In genomic region chr1:155745284-155746228, GRCh38 we compare ENCODE assay signal across 1 cellular context.
TF ChIP-seq lines count a peak whose summit lies in the region.

No MANE protein-coding gene starts in this region.

TF ChIP-seq in HEK293, 187 proteins besides CTCF, POLR2A, EP300 and RAD21 (continued from another document):
- TF ChIP-seq PATZ1 (tag by site-specific recombination; IDR thresholded peaks at IDR 0.05) (peak; percentile 64), KLF7 (tag by site-specific recombination; IDR thresholded peaks at IDR 0.05; ENCODE audit: borderline replicate concordance) (0 out of 2 replicates have a peak, but pooled peaks have one; percentile 24), ZFHX2 (tag by site-specific recombination; conservative IDR thresholded peaks at IDR 0.05) (peak; percentile 15; the same call in 1 of the 2 replicates), IKZF3 (tag by site-specific recombination; IDR thresholded peaks at IDR 0.05) (peak; percentile 98), ZNF394 (tag by site-specific recombination; IDR thresholded peaks at IDR 0.05; ENCODE audit: borderline replicate concordance) (peak; percentile 69; the same call in 1 of the 2 replicates), ZNF561 (tag by site-specific recombination; IDR thresholded peaks at IDR 0.05; ENCODE audit: borderline replicate concordance) (peak; percentile 79; the same call in 1 of the 2 replicates), ZNF558 (tag by site-specific recombination; IDR thresholded peaks at IDR 0.05) (0 out of 2 replicates have a peak, but pooled peaks have one; percentile 22), ZNF24 (tag by site-specific recombination; IDR thresholded peaks at IDR 0.05) (0 out of 2 replicates have a peak, but pooled peaks have one; percentile 66), PRDM10 (tag by site-specific recombination; IDR thresholded peaks at IDR 0.05) (peak; percentile 80), ZBTB26 (tag by site-specific recombination; optimal IDR thresholded peaks at IDR 0.05) (peak; percentile 78), KLF9 (tag by site-specific recombination; IDR thresholded peaks at IDR 0.05; ENCODE audit: low read depth) (peak; percentile 42; the same call in 1 of the 2 replicates), ZXDB (tag by site-specific recombination; IDR thresholded peaks at IDR 0.05) (peak; percentile 89), GLIS1 (tag by site-specific recombination; IDR thresholded peaks at IDR 0.05) (0 out of 2 replicates have a peak, but pooled peaks have one; percentile 12), ZNF18 (tag by site-specific recombination; IDR thresholded peaks at IDR 0.05) (0 out of 2 replicates have a peak, but pooled peaks have one; percentile 11), ZEB2 (tag by site-specific recombination; IDR thresholded peaks at IDR 0.05) (peak; percentile 55; the same call in 1 of the 2 replicates), ZNF501 (tag by site-specific recombination; IDR thresholded peaks at IDR 0.05) (0 out of 2 replicates have a peak, but pooled peaks have one; percentile 52), SP3 (tag by site-specific recombination; IDR thresholded peaks at IDR 0.05) (0 out of 2 replicates have a peak, but pooled peaks have one; percentile 43), ZNF600 (tag by site-specific recombination; IDR thresholded peaks at IDR 0.05) (0 out of 2 replicates have a peak, but pooled peaks have one; percentile 23), ZNF692 (tag by site-specific recombination; IDR thresholded peaks at IDR 0.05) (peak; percentile 53; the same call in 1 of the 2 replicates), ZBTB20 (tag by site-specific recombination; IDR thresholded peaks at IDR 0.05) (peak; percentile 71), ZNF449 (tag by site-specific recombination; IDR thresholded peaks at IDR 0.05) (peak; percentile 22; the same call in 1 of the 2 replicates)
